Comparison of ENCODE assay signal across 27 cellular contexts in the genomic region with DNA sequence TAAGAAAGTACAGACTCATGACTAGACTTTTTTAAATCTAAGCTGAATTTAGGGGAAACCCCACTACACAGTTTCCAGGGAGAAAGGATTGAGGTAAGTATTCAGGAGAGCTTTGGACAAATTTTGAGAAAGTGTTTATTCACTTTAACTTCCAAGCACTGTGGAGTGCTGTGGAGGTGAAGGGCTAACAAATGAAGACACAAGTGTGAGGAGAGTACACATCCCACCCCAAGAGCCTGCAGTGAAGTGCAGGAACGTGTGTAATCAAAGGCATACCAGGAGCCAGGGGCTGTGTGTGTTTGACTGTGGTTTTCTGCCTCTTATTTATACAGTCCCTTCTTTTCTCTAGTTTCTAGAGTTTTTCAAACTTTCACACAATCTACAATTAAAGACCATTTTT.
"Had no signal": no experiment of that assay in that cellular context is flagged by ENCODE, and none has a peak within 500 bp of the region (broad histone marks: within the 10 kb centered on the region; RNA-seq: fewer than 3 reads in every experiment).

No MANE protein-coding gene starts in this region.

- H3K4me1 ChIP-seq: psoas muscle, right lobe of liver, sigmoid colon, suprapubic skin, testis, tibial artery, transverse colon, vagina had no signal

- H3K27me3 ChIP-seq: pancreas, right lobe of liver, sigmoid colon, suprapubic skin, testis, transverse colon, vagina had no signal

- H3K36me3 ChIP-seq: neutrophil, pancreas, right lobe of liver, sigmoid colon, suprapubic skin, tibial artery, transverse colon, vagina had no signal

- H3K4me3 ChIP-seq: pancreas, psoas muscle, right lobe of liver, sigmoid colon, suprapubic skin, testis, tibial artery, transverse colon, vagina had no signal

- DNase-seq: naive B cell; naive thymus-derived CD8-positive, alpha-beta T cell; nephron progenitor cell; nucleus accumbens; pancreas; psoas muscle; right cardiac atrium; right lobe of liver; sigmoid colon; small intestine; stimulated activated CD4-positive, alpha-beta T cell treated with anti-CD3 and anti-CD28 coated beads, Interleukin-15, amount 100 ng/mL, for 24 hours; stimulated activated CD4-positive, alpha-beta T cell treated with anti-CD3 and anti-CD28 coated beads, Interleukin-2, amount 100 ng/mL, for 24 hours; stimulated activated CD4-positive, alpha-beta T cell treated with anti-CD3 and anti-CD28 coated beads, Interleukin-2, amount 100 ng/mL, for 48 hours; stimulated activated CD4-positive, alpha-beta T cell treated with anti-CD3 and anti-CD28 coated beads, Interleukin-4, amount 100 ng/mL, for 4 hours; stimulated activated CD8-positive, alpha-beta memory T cell treated with anti-CD3 and anti-CD28 coated beads, Interleukin-4, amount 100 ng/mL, for 48 hours; stimulated activated naive CD4-positive, alpha-beta T cell; stimulated activated naive CD8-positive, alpha-beta T cell treated with anti-CD3 and anti-CD28 coated beads, Interleukin-15, amount 100 ng/mL, for 72 hours; stimulated activated naive CD8-positive, alpha-beta T cell treated with anti-CD3 and anti-CD28 coated beads, Interleukin-15, Interleukin-2, amounts not matched to agents 100 U/mL and 50 U/mL, for 24 hours; substantia nigra; testis; tibial artery; transverse colon had no signal

- H3K9me3 ChIP-seq: neutrophil, pancreas, psoas muscle, right lobe of liver, sigmoid colon, suprapubic skin, testis, tibial artery, transverse colon, vagina had no signal

- H3K27ac ChIP-seq: neutrophil, pancreas, psoas muscle, right lobe of liver, sigmoid colon, suprapubic skin, testis, tibial artery, transverse colon, vagina had no signal

- ATAC-seq: naive thymus-derived CD8-positive, alpha-beta T cell; natural killer cell treated with Interleukin-12 subunit alpha and Interleukin-12 subunit beta and Interleukin-15 and Interleukin-18, amount 100 ng/mL, for 72 hours; pancreas; psoas muscle; right cardiac atrium; right lobe of liver; stimulated activated memory B cell treated with anti-CD40 and anti-IgM and Interleukin-4, amounts not matched to agents 10 μg/mL and 1 μg/mL and 100 μg/mL, for 72 hours; stimulated activated naive CD8-positive, alpha-beta T cell treated with anti-CD3 and anti-CD28 coated beads, Interleukin-15, amount 100 ng/mL, for 72 hours; stimulated activated naive CD8-positive, alpha-beta T cell treated with anti-CD3 and anti-CD28 coated beads, Interleukin-15, Interleukin-2, amounts not matched to agents 100 U/mL and 50 U/mL, for 24 hours had no signal
